Comparison of ENCODE assay signal across 8 cellular contexts in genomic region chr11:110430267-110431211, GRCh38. TPM values are rescaled to one million over a fixed set of nuclear protein-coding genes. Genes with fewer than 3 reads are reported as not detected.
DNase-seq lines count a peak whose midpoint lies in the region; ATAC-seq lines count a peak whose summit lies in the region.

No MANE protein-coding gene starts in this region.

- peak overlapping the region; percentile 99 for H3K4me3 Mint-ChIP-seq in T-helper 2 cell treated with Interferon-gamma antibody and Interleukin-4, amounts not matched to agents 5 μg/mL and 100 μg/mL, for 36 hours

- H3K27ac ChIP-seq in cingulate gyrus (ENCODE audit: low read depth, low read length) = peak overlapping the region; percentile 73

- in situ Hi-C loops in Caki2 (cut with HindIII; ENCODE audit: low pct_unique_long_range_greater_than_20kb, low sequenced_read_pairs) = no loop called here

- ATAC-seq in GM19467 (IDR thresholded peaks at IDR 0.05; ENCODE audit: unreplicated experiment) = peak; percentile 41
- ATAC-seq in HG03575 (IDR thresholded peaks at IDR 0.05; ENCODE audit: extremely low read depth, insufficient number of reproducible peaks, low FRiP score, unreplicated experiment) = peak; percentile 18
- ATAC-seq in left lobe of liver = peak; percentile 72

- H3K4me1 Mint-ChIP-seq in T-helper 2 cell treated with Interferon-gamma antibody and Interleukin-4, amounts not matched to agents 5 μg/mL and 100 μg/mL, for 36 hours (ENCODE audit: low read depth) = peaks cover 40% of the 10 kb centered on the region

- peak overlapping the region; percentile 96 for H3K27ac Mint-ChIP-seq in T-helper 2 cell treated with Interferon-gamma antibody and Interleukin-4, amounts not matched to agents 5 μg/mL and 100 μg/mL, for 36 hours

- peaks cover 3% of the 10 kb centered on the region for H3K36me3 Mint-ChIP-seq in T-helper 2 cell treated with Interferon-gamma antibody and Interleukin-4, amounts not matched to agents 5 μg/mL and 100 μg/mL, for 36 hours (ENCODE audit: low read depth)

- no peaks in the 10 kb centered on the region for H3K27me3 Mint-ChIP-seq in T-helper 2 cell treated with Interferon-gamma antibody and Interleukin-4, amounts not matched to agents 5 μg/mL and 100 μg/mL, for 36 hours (ENCODE audit: low read depth)

- DNase-seq in Caki2 (ENCODE audit: low read depth) = peak; percentile 22
- DNase-seq in T-helper 2 cell treated with Interferon-gamma antibody and Interleukin-4, amounts not matched to agents 5 μg/mL and 100 μg/mL, for 36 hours (ENCODE audit: low spot score) = peak; percentile 22
- DNase-seq in left lobe of liver (ENCODE audit: low spot score) = peak; percentile 89
- DNase-seq in stimulated activated naive CD4-positive, alpha-beta T cell treated with Interleukin-2 at 50 U/mL for 16 hours (lab: John Stamatoyannopoulos, UW) = peak; percentile 44
- DNase-seq in SKM-1 treated with dmso at 0.1 percent for 144 hours (lab: John Stamatoyannopoulos, UW; ENCODE audit: unreplicated experiment) = no peak

- H3K9me3 Mint-ChIP-seq in T-helper 2 cell treated with Interferon-gamma antibody and Interleukin-4, amounts not matched to agents 5 μg/mL and 100 μg/mL, for 36 hours = no peaks in the 10 kb centered on the region

RNA-seq across cellular contexts. Expression of gene FDX1, which starts 0.8 kb away (rescaled TPM):
- total RNA-seq in Caki2 (2014; rRNA removed; shearing (Covaris generic); ENCODE audit: low replicate concordance) = 14.5 and 14.7 TPM in 2 replicates
- total RNA-seq in left lobe of liver = 23.6 TPM

Comparison
In these comparisons a context has a peak if more than half of its experiments do, and no peak if none do; other contexts are left out.
1. ATAC-seq: peak in every context shown above with its lines; median percentile 72 in left lobe of liver; 41 in GM19467; 18 in HG03575.